Comparison of ENCODE assay signal across 17 cellular contexts in the genomic region with DNA sequence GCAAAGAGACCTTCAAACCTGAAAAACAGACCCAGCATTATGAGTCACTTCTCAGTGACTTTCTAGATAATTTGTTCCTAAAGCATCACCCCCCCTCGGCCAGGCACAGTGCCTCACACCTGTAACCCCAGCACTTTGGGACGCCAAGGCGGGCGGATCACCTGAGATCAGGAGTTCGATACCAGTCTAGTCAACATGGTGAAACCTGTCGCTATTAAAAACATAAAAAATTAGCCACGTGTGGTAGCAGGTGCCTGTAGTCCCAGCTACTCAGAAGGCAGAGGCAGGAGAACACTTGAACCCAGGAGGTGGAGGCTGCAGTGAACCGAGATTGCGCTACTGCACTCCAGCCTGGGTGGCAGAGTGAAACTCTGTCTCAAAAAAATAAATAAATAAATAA.
"Had no signal": no experiment of that assay in that cellular context is flagged by ENCODE, and none has a peak within 500 bp of the region (broad histone marks: within the 10 kb centered on the region; RNA-seq: fewer than 3 reads in every experiment).

No MANE protein-coding gene starts in this region.

- H3K27ac ChIP-seq: stomach, suprapubic skin, testis, thoracic aorta, thyroid gland, tibial artery, tibial nerve, transverse colon, upper lobe of left lung, upper lobe of right lung, uterus, vagina had no signal

- H3K9me3 ChIP-seq: stomach, suprapubic skin, testis, thoracic aorta, thyroid gland, tibial artery, tibial nerve, transverse colon, upper lobe of left lung, upper lobe of right lung, uterus, vagina had no signal

- ATAC-seq: stimulated activated effector memory CD8-positive, alpha-beta T cell treated with anti-CD3 and anti-CD28 coated beads, Interleukin-12 subunit alpha, Interleukin-12 subunit beta, amount 100 ng/mL, for 72 hours; stimulated activated memory B cell treated with anti-CD40 and anti-IgM and Interleukin-4, amounts not matched to agents 10 μg/mL and 1 μg/mL and 100 μg/mL, for 72 hours; stimulated activated naive B cell treated with anti-CD40 and anti-IgM and Interleukin-4, amounts not matched to agents 10 μg/mL and 1 μg/mL and 100 μg/mL, for 72 hours; stimulated activated naive CD8-positive, alpha-beta T cell treated with anti-CD3 and anti-CD28 coated beads, Interleukin-15, amount 100 ng/mL, for 72 hours; stimulated activated naive CD8-positive, alpha-beta T cell treated with anti-CD3 and anti-CD28 coated beads, Interleukin-15, Interleukin-2, amounts not matched to agents 100 U/mL and 50 U/mL, for 24 hours; upper lobe of right lung had no signal

- H3K4me3 ChIP-seq: stomach, suprapubic skin, testis, thoracic aorta, thyroid gland, tibial artery, tibial nerve, transverse colon, upper lobe of left lung, upper lobe of right lung, uterus, vagina had no signal

- H3K36me3 ChIP-seq: transverse colon, uterus, vagina had no signal

- H3K4me1 ChIP-seq: stomach, suprapubic skin, tibial artery, transverse colon, upper lobe of right lung, uterus, vagina had no signal
